Comparison of ENCODE assay signal across 8 cellular contexts in genomic region chr6:3456794-3457709, GRCh38. TPM values are rescaled to one million over a fixed set of nuclear protein-coding genes. Genes with fewer than 3 reads are reported as not detected.
DNase-seq lines count a peak whose midpoint lies in the region; TF ChIP-seq lines count a peak whose summit lies in the region.

SLC22A23 (minus strand) TSS chr6:3457050; CDS start chr6:3456559, 491 bp downstream.

- H3K27me3 ChIP-seq in hepatocyte (peaks cover 7% of the 10 kb centered on the region), uterus (no peaks in the 10 kb centered on the region)

- H3K79me2 ChIP-seq in hepatocyte: peaks cover 38% of the 10 kb centered on the region

- intact Hi-C loops in uterus (cut with DNase I; ENCODE audit: low total_unique reads): loop anchor here (10.0 kb wide), 1 partner anchor 172 kb away; no protein-coding TSS in a partner anchor

- H2AFZ ChIP-seq in hepatocyte: peak within 1 kb of the TSS; percentile 95

- H3K4me1 Mint-ChIP-seq in IgD-negative memory B cell: peaks cover 4 to 6% (median 5%) of the 10 kb centered on the region in 3 donors

- whole genome bisulfite sequencing in hepatocyte (ENCODE audit: low lambda C conversion rate, missing lambda C conversion rate): 2% methylated on average over 52 of the region's 116 CpGs

- H3K36me3 Mint-ChIP-seq in IgD-negative memory B cell: no peaks in the 10 kb centered on the region

- peak in 1 of 2 donors; percentile 20 for TF ChIP-seq POLR2A in uterus (IDR thresholded peaks at IDR 0.05)

- H3K27ac ChIP-seq in angular gyrus (ENCODE audit: low read depth, low read length): peak within 1 kb of the TSS; percentile 91
- no peak within 1 kb of the TSS for H3K27ac ChIP-seq in hepatocyte
- H3K27ac ChIP-seq in uterus: peak within 1 kb of the TSS; percentile 17 to 75

- H4K20me1 ChIP-seq in hepatocyte (ENCODE audit: insufficient read depth, poor library complexity, severe bottlenecking): peaks cover 6% of the 10 kb centered on the region

- peak within 1 kb of the TSS; percentile 100 for H3K4me2 ChIP-seq in hepatocyte

- TF ChIP-seq CTCF in hepatocyte (IDR thresholded peaks at IDR 0.05; ENCODE audit: poor library complexity) (peak; percentile 76), retinal pigment epithelial cell (conservative IDR thresholded peaks at IDR 0.05; ENCODE audit: low read depth, low read length) (no peak), uterus (IDR thresholded peaks at IDR 0.05) (peak; percentile 46 to 92 (median 72))

- H3K36me3 ChIP-seq in hepatocyte (replicated peaks; ENCODE audit: insufficient read depth, low read depth): no peaks in the 10 kb centered on the region
- H3K36me3 ChIP-seq in uterus: no peaks in the 10 kb centered on the region

- DNase-seq in NCI-H1417 (lab: John Stamatoyannopoulos, UW) (peak; percentile 61 to 82 (median 72)), NCI-H1417 treated with DMSO at 0.1 percent for 48 hours (lab: John Stamatoyannopoulos, UW) (no peak), SW480 (ENCODE audit: low spot score) (peak; percentile 52), hepatocyte (ENCODE audit: low spot score) (peak; percentile 87), retinal pigment epithelial cell (ENCODE audit: low read depth) (no peak), uterus (peak; percentile 49 to 65)

- H3K9me3 ChIP-seq in hepatocyte (ENCODE audit: low read depth) (no peaks in the 10 kb centered on the region), uterus (no peaks in the 10 kb centered on the region)

- peak within 1 kb of the TSS in 2 of 3 donors; percentile 30 to 83 for H3K27ac Mint-ChIP-seq in IgD-negative memory B cell

- H3K4me1 ChIP-seq in hepatocyte (ENCODE audit: insufficient read depth) (no peaks in the 10 kb centered on the region), uterus (peaks cover 0 to 17% of the 10 kb centered on the region in 2 donors)

- H3K27me3 Mint-ChIP-seq in IgD-negative memory B cell: peaks cover 21% of the 10 kb centered on the region

- no peaks in the 10 kb centered on the region for H3K9me3 Mint-ChIP-seq in IgD-negative memory B cell

- no peaks in the 10 kb centered on the region for H3K9me2 ChIP-seq in hepatocyte (replicated peaks; ENCODE audit: insufficient read depth)

- H3K4me3 Mint-ChIP-seq in IgD-negative memory B cell: peak within 1 kb of the TSS; percentile 77 to 93 (median 83)

- peak within 1 kb of the TSS; percentile 72 for H3K4me3 ChIP-seq in hepatocyte
- peak within 1 kb of the TSS; percentile 62 for H3K4me3 ChIP-seq in retinal pigment epithelial cell (ENCODE audit: low read length)
- H3K4me3 ChIP-seq in uterus: peak within 1 kb of the TSS; percentile 51 to 56

RNA-seq across cellular contexts. Expression of gene SLC22A23, which starts in this region (rescaled TPM):
- polyA plus RNA-seq in IgD-negative memory B cell: 0.35 TPM
- 14.0 and 14.8 TPM in 2 replicates for total RNA-seq in hepatocyte
- 13.1 and 14.3 TPM in 2 replicates for polyA plus RNA-seq in hepatocyte
- total RNA-seq in uterus: 10 to 100 TPM in 2 of 4 donors, 1 to 10 TPM in 2; 5.4 to 27.6 (median 9.7) TPM

Comparison
In these comparisons a context has a peak if more than half of its experiments do, and no peak if none do; other contexts are left out.
1. RNA of gene SLC22A23 (polyA plus RNA-seq): 13.1 to 14.3 TPM in hepatocyte; 0.35 TPM in IgD-negative memory B cell (single experiment); every median in the first group is over 10 times any median in the second.
2. DNase-seq: peak in NCI-H1417 (3 of 3), SW480 (single experiment), hepatocyte (single experiment) and uterus (2 of 2); none in NCI-H1417 treated with DMSO at 0.1 percent for 48 hours (single experiment) and retinal pigment epithelial cell (single experiment).
3. Peak in every context shown above with its lines, with median percentiles within 50 percentile points of each other: H3K4me3 ChIP-seq.